8 cellular contexts compared by ENCODE assay signal in the genomic region with DNA sequence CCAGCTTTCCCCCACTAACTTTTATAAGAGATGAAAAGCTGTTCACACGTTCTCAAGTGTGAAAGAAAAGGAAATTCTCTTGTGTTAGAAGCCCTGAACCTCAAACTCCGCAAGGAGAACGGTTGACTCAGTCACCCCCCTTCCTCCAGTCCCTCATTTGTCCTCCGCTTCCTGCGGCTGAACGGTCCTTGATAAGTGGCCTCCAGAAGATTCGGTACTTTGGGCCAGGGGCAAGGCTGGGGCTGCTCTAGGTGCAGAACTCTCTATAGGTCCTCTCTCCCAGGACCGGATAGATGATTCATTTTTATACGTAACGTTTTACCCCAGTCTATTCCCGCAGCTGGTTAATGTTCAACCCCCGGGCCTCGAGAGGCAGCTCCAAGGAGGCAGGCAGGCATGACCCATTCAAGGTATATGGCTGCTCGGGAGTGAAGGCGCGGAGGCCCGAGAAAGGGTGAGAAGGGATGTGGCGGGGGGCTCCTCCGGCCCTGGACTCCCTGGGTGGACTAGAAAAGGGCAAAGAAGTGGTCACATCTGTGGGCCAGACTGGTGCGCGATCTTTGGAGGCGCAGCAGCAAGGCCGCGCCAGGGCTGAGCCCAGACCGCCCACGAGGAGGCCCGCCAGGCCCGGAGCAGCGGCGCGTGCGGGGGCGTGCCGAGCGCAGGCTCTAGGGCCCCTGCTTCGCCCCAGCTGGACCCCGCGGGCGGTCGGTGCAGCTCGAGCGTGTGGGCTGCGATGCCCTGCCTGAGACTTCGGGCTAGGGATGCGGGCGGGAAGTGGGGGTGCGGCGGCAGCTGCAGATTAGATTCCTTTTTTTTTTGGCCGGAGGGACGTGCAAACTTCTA. TPM values are rescaled to one million over a fixed set of nuclear protein-coding genes. Genes with fewer than 3 reads are reported as not detected.
DNase-seq lines count a peak whose midpoint lies in the region; ATAC-seq and TF ChIP-seq lines count a peak whose summit lies in the region.

No MANE protein-coding gene starts in this region.

- H3K27me3 Mint-ChIP-seq in natural killer cell (ENCODE audit: low read depth in 2 of 2) = peaks cover 46 to 54% of the 10 kb centered on the region in 2 donors

- no peak for TF ChIP-seq CTCF in natural killer cell (IDR thresholded peaks at IDR 0.05)

- DNase-seq in DMS53 treated with DMSO at 0.1 percent for 48 hours (lab: John Stamatoyannopoulos, UW; ENCODE audit: unreplicated experiment) (peak; percentile 74), kidney glomerular epithelial cell (lab: John Stamatoyannopoulos, UW) (peak; percentile 86), NCI-H524 treated with DMSO at 0.1 percent for 48 hours (lab: John Stamatoyannopoulos, UW) (no peak), GDM1 (lab: John Stamatoyannopoulos, UW) (no peak), foreskin melanocyte (no peak), natural killer cell (no peak)

- intact Hi-C loops in natural killer cell (cut with micrococcal nuclease) = no loop called here

- no peaks in the 10 kb centered on the region for H3K36me3 Mint-ChIP-seq in natural killer cell

- no peaks in the 10 kb centered on the region for H3K4me1 Mint-ChIP-seq in natural killer cell

- H3K9me3 Mint-ChIP-seq in natural killer cell = peaks cover 0 to 3% of the 10 kb centered on the region in 2 donors

- H3K4me3 Mint-ChIP-seq in natural killer cell = no peak overlapping the region

- H3K27ac Mint-ChIP-seq in natural killer cell = no peak overlapping the region

- ATAC-seq in GM21423 (IDR thresholded peaks at IDR 0.05; ENCODE audit: unreplicated experiment) = peak; percentile 93
- peak; percentile 89 for ATAC-seq in HG03460 (IDR thresholded peaks at IDR 0.05; ENCODE audit: unreplicated experiment)
- ATAC-seq in natural killer cell = no peak

RNA-seq across cellular contexts. Expression of a gene that starts 11.7 kb away (rescaled TPM):
- not detected for total RNA-seq in natural killer cell

Comparison
In these comparisons a context has a peak if more than half of its experiments do, and no peak if none do; other contexts are left out.
1. DNase-seq: peak in DMS53 treated with DMSO at 0.1 percent for 48 hours (single experiment) and kidney glomerular epithelial cell (single experiment); none in NCI-H524 treated with DMSO at 0.1 percent for 48 hours (single experiment), GDM1 (single experiment), foreskin melanocyte (single experiment) and natural killer cell (single experiment).
2. ATAC-seq: peak in GM21423 (single experiment) and HG03460 (single experiment); none in natural killer cell (0 of 3).